14 cellular contexts compared by ENCODE assay signal in genomic region chr1:10171995-10172669, GRCh38. TPM values are rescaled to one million over a fixed set of nuclear protein-coding genes. Genes with fewer than 3 reads are reported as not detected.
DNase-seq lines count a peak whose midpoint lies in the region; ATAC-seq and TF ChIP-seq lines count a peak whose summit lies in the region.
"Had no signal": no experiment of that assay in that cellular context is flagged by ENCODE, and none has a peak within 500 bp of the region (broad histone marks: within the 10 kb centered on the region; RNA-seq: fewer than 3 reads in every experiment).

No MANE protein-coding gene starts in this region.

- intact Hi-C loops in PC-3 (cut with micrococcal nuclease): no loop called here

- peaks cover 15% of the 10 kb centered on the region for H3K4me1 ChIP-seq in CD4-positive, CD25-positive, alpha-beta regulatory T cell (ENCODE audit: control insufficient read depth, insufficient read depth, low read length, poor library complexity, severe bottlenecking)
- peaks cover 27% of the 10 kb centered on the region for H3K4me1 ChIP-seq in PC-3 (ENCODE audit: insufficient read depth, low read length)

- peaks cover 62% of the 10 kb centered on the region for H3K36me3 Mint-ChIP-seq in activated CD8-positive, alpha-beta memory T cell treated with anti-CD3 and anti-CD28 coated beads, Interleukin-2, amount 10 ng/mL, durations not matched to agents 7 days and 5 days
- H3K36me3 Mint-ChIP-seq in CD4-positive, CD25-positive, alpha-beta regulatory T cell: peaks cover 50% of the 10 kb centered on the region
- peaks cover 34% of the 10 kb centered on the region for H3K36me3 Mint-ChIP-seq in endothelial cell (ENCODE audit: low read depth, unreplicated experiment)

- no peak for DNase-seq in activated CD8-positive, alpha-beta memory T cell treated with anti-CD3 and anti-CD28 coated beads, Interleukin-2, amount 10 ng/mL, durations not matched to agents 7 days and 5 days
- no peak for DNase-seq in activated CD8-positive, alpha-beta memory T cell treated with anti-CD3 and anti-CD28 coated beads for 24 hours
- DNase-seq in CD4-positive, CD25-positive, alpha-beta regulatory T cell: no peak
- DNase-seq in PC-3 (no peak), endothelial cell (ENCODE audit: low spot score) (no peak)
- no peak for DNase-seq in stimulated activated CD4-positive, alpha-beta T cell treated with anti-CD3 and anti-CD28 coated beads, Interleukin-4, amount 100 ng/mL, for 1 hour
- DNase-seq: DMS79 treated with DMSO at 0.1 percent for 48 hours, NCI-H146, NCI-H2081 treated with DMSO at 0.1 percent for 48 hours, NCI-H524 had no signal

- H3K9me3 Mint-ChIP-seq in activated CD8-positive, alpha-beta memory T cell treated with anti-CD3 and anti-CD28 coated beads, Interleukin-2, amount 10 ng/mL, durations not matched to agents 7 days and 5 days (ENCODE audit: low read depth): peaks cover 3% of the 10 kb centered on the region
- H3K9me3 Mint-ChIP-seq in CD4-positive, CD25-positive, alpha-beta regulatory T cell: peaks cover 0 to 6% (median 2%) of the 10 kb centered on the region in 7 donors
- H3K9me3 Mint-ChIP-seq in endothelial cell (ENCODE audit: unreplicated experiment): no peaks in the 10 kb centered on the region

- no peak overlapping the region for H3K4me3 ChIP-seq in CD4-positive, CD25-positive, alpha-beta regulatory T cell (ENCODE audit: low read depth, low read length)
- H3K4me3 ChIP-seq in PC-3 (ENCODE audit: low read length): no peak overlapping the region

- no peak overlapping the region for H3K9ac ChIP-seq in PC-3 (ENCODE audit: low read length)

- no peak for TF ChIP-seq CTCF in PC-3 (conservative IDR thresholded peaks at IDR 0.05; ENCODE audit: low read depth, low read length)
- no peak for TF ChIP-seq CTCF in endothelial cell (IDR thresholded peaks at IDR 0.05; ENCODE audit: unreplicated experiment)

- H2AFZ ChIP-seq in PC-3 (ENCODE audit: low read length): no peak overlapping the region

- peaks cover 5% of the 10 kb centered on the region for H3F3A ChIP-seq in PC-3 (ENCODE audit: low read length, unreplicated experiment)

- H3K36me3 ChIP-seq in CD4-positive, CD25-positive, alpha-beta regulatory T cell (ENCODE audit: control insufficient read depth, insufficient read depth, low read length): peaks cover 47% of the 10 kb centered on the region
- peaks cover 3% of the 10 kb centered on the region; the same call in 1 of the 2 replicates for H3K36me3 ChIP-seq in PC-3 (ENCODE audit: low read depth, low read length)

- BruUV-seq in PC-3 (replicated peaks; lab: Mats Ljungman, UMichigan): no TSS peak

- no peak overlapping the region for H3K4me2 ChIP-seq in PC-3 (ENCODE audit: low read length)

- no peak for ATAC-seq in activated CD8-positive, alpha-beta memory T cell treated with anti-CD3 and anti-CD28 coated beads, Interleukin-2, amount 10 ng/mL, durations not matched to agents 7 days and 5 days
- no peak for ATAC-seq in CD4-positive, CD25-positive, alpha-beta regulatory T cell (ENCODE audit: low read depth in 2 of 2)
- ATAC-seq in PC-3: no peak
- ATAC-seq in HG02678 (IDR thresholded peaks at IDR 0.05; ENCODE audit: unreplicated experiment): no peak
- ATAC-seq in GM19467 (IDR thresholded peaks at IDR 0.05; ENCODE audit: unreplicated experiment): no peak
- ATAC-seq: HCT116 had no signal

- H3K79me2 ChIP-seq in PC-3 (ENCODE audit: low read length): no peaks in the 10 kb centered on the region

- peak overlapping the region; percentile 30 for H3K27ac Mint-ChIP-seq in activated CD8-positive, alpha-beta memory T cell treated with anti-CD3 and anti-CD28 coated beads, Interleukin-2, amount 10 ng/mL, durations not matched to agents 7 days and 5 days
- peak overlapping the region in 2 of 3 donors; percentile 63 to 91 for H3K27ac Mint-ChIP-seq in CD4-positive, CD25-positive, alpha-beta regulatory T cell
- H3K27ac Mint-ChIP-seq in endothelial cell (ENCODE audit: unreplicated experiment): peak overlapping the region; percentile 55

- no peaks in the 10 kb centered on the region for H3K9me2 ChIP-seq in PC-3 (replicated peaks; ENCODE audit: low read length)

- CTCF ChIA-PET in activated CD8-positive, alpha-beta memory T cell treated with anti-CD3 and anti-CD28 coated beads, Interleukin-2, amount 10 ng/mL, durations not matched to agents 7 days and 5 days (lab: Charles Lee): interaction anchor here (5.9 kb wide), 1 partner anchor 37 kb away, joined by 22 read pairs; the partner anchor contains the start of gene KIF1B
- CTCF ChIA-PET in PC-3 (lab: Charles Lee): no interaction called here

- peaks cover 62% of the 10 kb centered on the region for H3K4me1 Mint-ChIP-seq in activated CD8-positive, alpha-beta memory T cell treated with anti-CD3 and anti-CD28 coated beads, Interleukin-2, amount 10 ng/mL, durations not matched to agents 7 days and 5 days
- H3K4me1 Mint-ChIP-seq in CD4-positive, CD25-positive, alpha-beta regulatory T cell: peaks cover 11 to 22% (median 18%) of the 10 kb centered on the region in 4 donors
- H3K4me1 Mint-ChIP-seq in endothelial cell (ENCODE audit: unreplicated experiment): no peaks in the 10 kb centered on the region
- H3K4me1 Mint-ChIP-seq: CD14-positive monocyte had no signal

- no peaks in the 10 kb centered on the region for H3K9me3 ChIP-seq in CD4-positive, CD25-positive, alpha-beta regulatory T cell (ENCODE audit: control insufficient read depth in 2 of 2, low read length in 2 of 2)
- H3K9me3 ChIP-seq in PC-3 (ENCODE audit: low read length): no peaks in the 10 kb centered on the region

- H3K27me3 Mint-ChIP-seq in activated CD8-positive, alpha-beta memory T cell treated with anti-CD3 and anti-CD28 coated beads, Interleukin-2, amount 10 ng/mL, durations not matched to agents 7 days and 5 days: no peaks in the 10 kb centered on the region
- H3K27me3 Mint-ChIP-seq in CD4-positive, CD25-positive, alpha-beta regulatory T cell: no peaks in the 10 kb centered on the region
- H3K27me3 Mint-ChIP-seq in endothelial cell (ENCODE audit: unreplicated experiment): peaks cover 2% of the 10 kb centered on the region

- POLR2A ChIA-PET in PC-3 (lab: Charles Lee; ENCODE audit: unreplicated experiment): no interaction called here

- H3K4me3 Mint-ChIP-seq in activated CD8-positive, alpha-beta memory T cell treated with anti-CD3 and anti-CD28 coated beads, Interleukin-2, amount 10 ng/mL, durations not matched to agents 7 days and 5 days: no peak overlapping the region
- no peak overlapping the region for H3K4me3 Mint-ChIP-seq in CD4-positive, CD25-positive, alpha-beta regulatory T cell
- no peak overlapping the region for H3K4me3 Mint-ChIP-seq in endothelial cell (ENCODE audit: unreplicated experiment)
- H3K4me3 Mint-ChIP-seq: CD14-positive monocyte had no signal

- H3K27me3 ChIP-seq in CD4-positive, CD25-positive, alpha-beta regulatory T cell (ENCODE audit: control insufficient read depth, insufficient read depth, low read length): no peaks in the 10 kb centered on the region
- no peaks in the 10 kb centered on the region for H3K27me3 ChIP-seq in PC-3 (ENCODE audit: low read length)

- no peak overlapping the region for H3K27ac ChIP-seq in CD4-positive, CD25-positive, alpha-beta regulatory T cell (ENCODE audit: insufficient read depth, low read length, poor library complexity, severe bottlenecking)
- H3K27ac ChIP-seq in PC-3 (ENCODE audit: low read length): peak overlapping the region; percentile 2; the same call in 1 of the 2 replicates

- no peaks in the 10 kb centered on the region for H4K20me1 ChIP-seq in PC-3 (ENCODE audit: low read length)

RNA-seq across cellular contexts. Expression of gene KIF1B, which starts 38.2 kb away (rescaled TPM):
- total RNA-seq in activated CD8-positive, alpha-beta memory T cell treated with anti-CD3 and anti-CD28 coated beads, Interleukin-2, amount 10 ng/mL, durations not matched to agents 7 days and 5 days: 10 to 100 TPM; 14.2 to 21.3 TPM
- 26.6 TPM for total RNA-seq in CD4-positive, CD25-positive, alpha-beta regulatory T cell
- 1 to 10 TPM in 3 of 4 donors, under 1 TPM in 1; 0.79 to 2.3 (median 2.0) TPM for polyA plus RNA-seq in CD4-positive, CD25-positive, alpha-beta regulatory T cell
- 21.4 and 24.2 TPM in 2 replicates for total RNA-seq in PC-3 (2014; rRNA removed)
- 111 TPM for total RNA-seq in endothelial cell (ENCODE audit: unreplicated experiment)
